ENCODE assay signal across 1 cellular context in the genomic region with DNA sequence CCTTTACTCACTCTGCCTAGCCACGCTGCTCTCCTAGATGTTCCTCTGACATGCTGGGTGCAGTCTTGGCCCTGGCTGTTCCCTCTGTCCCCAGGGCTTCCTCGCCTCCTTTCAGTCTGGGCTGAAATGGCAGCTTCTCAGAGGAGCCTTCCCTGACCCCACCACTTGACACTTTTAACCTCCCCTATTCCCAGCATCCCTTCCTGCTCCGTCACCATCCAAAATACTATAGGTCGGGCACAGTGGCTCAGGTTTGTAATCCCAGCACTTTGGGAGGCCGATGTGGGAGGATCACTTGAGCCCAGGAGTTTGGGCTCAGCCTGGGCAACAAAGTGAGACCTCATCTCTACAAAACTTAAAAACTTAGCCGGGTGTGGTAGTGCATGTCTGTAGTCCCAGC.
TF ChIP-seq lines count a peak whose summit lies in the region.

No MANE protein-coding gene starts in this region.

TF ChIP-seq in H1, 55 proteins besides CTCF, POLR2A, EP300 and RAD21:
- TF ChIP-seq POLR2AphosphoS5 (IDR thresholded peaks at IDR 0.05; ENCODE audit: low read depth, low read length) (no peak), SP1 (IDR thresholded peaks at IDR 0.05; ENCODE audit: low read depth, low read length) (no peak), ZNF274 (IDR thresholded peaks at IDR 0.05; ENCODE audit: borderline replicate concordance, extremely low read depth, low read length) (no peak), EGR1 (IDR thresholded peaks at IDR 0.05; ENCODE audit: borderline replicate concordance, low read depth, low read length) (no peak), RFX5 (IDR thresholded peaks at IDR 0.05; ENCODE audit: borderline replicate concordance, low read depth, low read length) (no peak), FOSL1 (IDR thresholded peaks at IDR 0.05; ENCODE audit: insufficient read depth, low read depth, low read length) (no peak), RNF2 (IDR thresholded peaks at IDR 0.05; ENCODE audit: borderline replicate concordance, low read depth, low read length, missing control alignments, poor library complexity, severe bottlenecking) (no peak), TAF7 (optimal IDR thresholded peaks at IDR 0.05; ENCODE audit: borderline replicate concordance, low read depth, low read length) (no peak), PHF8 (conservative IDR thresholded peaks at IDR 0.05; ENCODE audit: low read depth, low read length) (no peak), HDAC2 (IDR thresholded peaks at IDR 0.05; ENCODE audit: borderline replicate concordance in 1 of 2, low read depth in 2 of 2, low read length in 2 of 2) (no peak), SIX5 (IDR thresholded peaks at IDR 0.05; ENCODE audit: low read depth, low read length) (no peak), SIRT6 (IDR thresholded peaks at IDR 0.05; ENCODE audit: low read length) (no peak), SAP30 (IDR thresholded peaks at IDR 0.05; ENCODE audit: insufficient read depth, insufficient replicate concordance, low read length) (no peak)
- TF ChIP-seq, protein P1, sequence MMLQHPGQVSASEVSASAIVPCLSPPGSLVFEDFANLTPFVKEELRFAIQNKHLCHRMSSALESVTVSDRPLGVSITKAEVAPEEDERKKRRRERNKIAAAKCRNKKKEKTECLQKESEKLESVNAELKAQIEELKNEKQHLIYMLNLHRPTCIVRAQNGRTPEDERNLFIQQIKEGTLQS (IDR thresholded peaks at IDR 0.05; ENCODE audit: insufficient read depth, low read depth, low read length) = no peak
- TF ChIP-seq, protein P2, sequence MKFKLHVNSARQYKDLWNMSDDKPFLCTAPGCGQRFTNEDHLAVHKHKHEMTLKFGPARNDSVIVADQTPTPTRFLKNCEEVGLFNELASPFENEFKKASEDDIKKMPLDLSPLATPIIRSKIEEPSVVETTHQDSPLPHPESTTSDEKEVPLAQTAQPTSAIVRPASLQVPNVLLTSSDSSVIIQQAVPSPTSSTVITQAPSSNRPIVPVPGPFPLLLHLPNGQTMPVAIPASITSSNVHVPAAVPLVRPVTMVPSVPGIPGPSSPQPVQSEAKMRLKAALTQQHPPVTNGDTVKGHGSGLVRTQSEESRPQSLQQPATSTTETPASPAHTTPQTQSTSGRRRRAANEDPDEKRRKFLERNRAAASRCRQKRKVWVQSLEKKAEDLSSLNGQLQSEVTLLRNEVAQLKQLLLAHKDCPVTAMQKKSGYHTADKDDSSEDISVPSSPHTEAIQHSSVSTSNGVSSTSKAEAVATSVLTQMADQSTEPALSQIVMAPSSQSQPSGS (IDR thresholded peaks at IDR 0.05; ENCODE audit: low read length) = no peak
- TF ChIP-seq, protein P3, sequence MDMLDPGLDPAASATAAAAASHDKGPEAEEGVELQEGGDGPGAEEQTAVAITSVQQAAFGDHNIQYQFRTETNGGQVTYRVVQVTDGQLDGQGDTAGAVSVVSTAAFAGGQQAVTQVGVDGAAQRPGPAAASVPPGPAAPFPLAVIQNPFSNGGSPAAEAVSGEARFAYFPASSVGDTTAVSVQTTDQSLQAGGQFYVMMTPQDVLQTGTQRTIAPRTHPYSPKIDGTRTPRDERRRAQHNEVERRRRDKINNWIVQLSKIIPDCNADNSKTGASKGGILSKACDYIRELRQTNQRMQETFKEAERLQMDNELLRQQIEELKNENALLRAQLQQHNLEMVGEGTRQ (IDR thresholded peaks at IDR 0.05; ENCODE audit: low read length) = no peak
